ENCODE assay signal across 9 cellular contexts in the genomic region with DNA sequence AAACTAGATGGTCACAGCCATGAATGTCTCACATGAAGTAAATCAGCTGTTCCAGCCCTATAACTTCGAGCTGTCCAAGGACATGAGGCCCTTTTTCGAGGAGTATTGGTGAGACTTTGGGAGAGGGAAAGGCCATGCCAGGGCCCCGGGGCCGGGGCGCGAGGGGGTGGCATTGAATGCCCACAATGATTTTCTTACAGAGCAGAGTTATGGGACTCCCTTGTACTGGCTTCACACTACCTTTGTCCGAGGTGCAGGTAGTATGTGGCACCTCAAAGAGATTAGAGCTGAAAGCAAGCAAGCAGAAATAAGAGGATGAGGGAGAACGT. TPM values are rescaled to one million over a fixed set of nuclear protein-coding genes. Genes with fewer than 3 reads are reported as not detected.
DNase-seq lines count a peak whose midpoint lies in the region; ATAC-seq and TF ChIP-seq lines count a peak whose summit lies in the region.
"Had no signal": no experiment of that assay in that cellular context is flagged by ENCODE, and none has a peak within 500 bp of the region (broad histone marks: within the 10 kb centered on the region; RNA-seq: fewer than 3 reads in every experiment).

No MANE protein-coding gene starts in this region.

- no peak overlapping the region for H3K27ac Mint-ChIP-seq in activated naive CD4-positive, alpha-beta T cell treated with anti-CD3 and anti-CD28 coated beads for 36 hours
- peak overlapping the region; percentile 49 for H3K27ac Mint-ChIP-seq in activated naive CD8-positive, alpha-beta T cell treated with anti-CD3 and anti-CD28 coated beads, Interleukin-2, amount 10 ng/mL, durations not matched to agents 7 days and 5 days
- H3K27ac Mint-ChIP-seq in osteocyte (ENCODE audit: unreplicated experiment), result no peak overlapping the region

- H3K4me3 Mint-ChIP-seq in activated naive CD4-positive, alpha-beta T cell treated with anti-CD3 and anti-CD28 coated beads for 36 hours, result peak overlapping the region; percentile 48
- peak overlapping the region; percentile 66 for H3K4me3 Mint-ChIP-seq in activated naive CD8-positive, alpha-beta T cell treated with anti-CD3 and anti-CD28 coated beads, Interleukin-2, amount 10 ng/mL, durations not matched to agents 7 days and 5 days
- H3K4me3 Mint-ChIP-seq in osteocyte (ENCODE audit: unreplicated experiment), result no peak overlapping the region

- H3K4me1 Mint-ChIP-seq in activated naive CD4-positive, alpha-beta T cell treated with anti-CD3 and anti-CD28 coated beads for 36 hours (ENCODE audit: low read depth), result peaks cover 11% of the 10 kb centered on the region
- H3K4me1 Mint-ChIP-seq in activated naive CD8-positive, alpha-beta T cell treated with anti-CD3 and anti-CD28 coated beads, Interleukin-2, amount 10 ng/mL, durations not matched to agents 7 days and 5 days, result peaks cover 17% of the 10 kb centered on the region
- peaks cover 25% of the 10 kb centered on the region for H3K4me1 Mint-ChIP-seq in osteocyte (ENCODE audit: unreplicated experiment)

- H3K27me3 ChIP-seq in lower lobe of right lung (ENCODE audit: low read depth) (peaks cover 15% of the 10 kb centered on the region), tibial artery (peaks cover 0 to 38% of the 10 kb centered on the region in 2 donors)

- H3K36me3 ChIP-seq in lower lobe of right lung, result no peaks in the 10 kb centered on the region
- no peaks in the 10 kb centered on the region for H3K36me3 ChIP-seq in tibial artery

- no peak for DNase-seq in activated naive CD4-positive, alpha-beta T cell treated with anti-CD3 and anti-CD28 coated beads for 36 hours
- DNase-seq in activated naive CD4-positive, alpha-beta T cell treated with anti-CD3 and anti-CD28 coated beads, Interleukin-2, amount 50 U/mL, for 16 hours, result no peak
- DNase-seq in activated naive CD8-positive, alpha-beta T cell treated with anti-CD3 and anti-CD28 coated beads, Interleukin-2, amount 10 ng/mL, durations not matched to agents 7 days and 5 days, result no peak
- no peak for DNase-seq in lower lobe of right lung
- DNase-seq in tibial artery, result no peak
- DNase-seq in osteocyte (ENCODE audit: extremely low spot score, unreplicated experiment), result no peak
- DNase-seq in GM10248 (ENCODE audit: extremely low spot score), result no peak
- DNase-seq in DMS53 (lab: John Stamatoyannopoulos, UW), result no peak

- no peaks in the 10 kb centered on the region for H3K9me3 Mint-ChIP-seq in activated naive CD4-positive, alpha-beta T cell treated with anti-CD3 and anti-CD28 coated beads for 36 hours
- no peaks in the 10 kb centered on the region for H3K9me3 Mint-ChIP-seq in activated naive CD8-positive, alpha-beta T cell treated with anti-CD3 and anti-CD28 coated beads, Interleukin-2, amount 10 ng/mL, durations not matched to agents 7 days and 5 days
- no peaks in the 10 kb centered on the region for H3K9me3 Mint-ChIP-seq in osteocyte (ENCODE audit: unreplicated experiment)

- intact Hi-C loops in activated naive CD4-positive, alpha-beta T cell treated with anti-CD3 and anti-CD28 coated beads for 36 hours (cut with micrococcal nuclease), result no loop called here
- intact Hi-C loops in lower lobe of right lung (cut with DNase I), result loop anchor here (5.0 kb wide), 1 partner anchor 126 kb away; no protein-coding TSS in a partner anchor
- intact Hi-C loops in tibial artery (cut with DNase I; ENCODE audit: low total_unique reads), result loop anchor here (5.0 kb wide), 1 partner anchor 54 kb away; no protein-coding TSS in a partner anchor

- H3K4me1 ChIP-seq in lower lobe of right lung (peaks cover 44% of the 10 kb centered on the region), tibial artery (peaks cover 0 to 32% (median 32%) of the 10 kb centered on the region in 4 donors)

- peak overlapping the region; percentile 67 for H3K27ac ChIP-seq in lower lobe of right lung
- no peak overlapping the region for H3K27ac ChIP-seq in tibial artery

- H3K36me3 Mint-ChIP-seq in activated naive CD4-positive, alpha-beta T cell treated with anti-CD3 and anti-CD28 coated beads for 36 hours (ENCODE audit: low read depth), result no peaks in the 10 kb centered on the region
- H3K36me3 Mint-ChIP-seq in activated naive CD8-positive, alpha-beta T cell treated with anti-CD3 and anti-CD28 coated beads, Interleukin-2, amount 10 ng/mL, durations not matched to agents 7 days and 5 days, result no peaks in the 10 kb centered on the region
- no peaks in the 10 kb centered on the region for H3K36me3 Mint-ChIP-seq in osteocyte (ENCODE audit: unreplicated experiment)

- POLR2A ChIA-PET in activated naive CD8-positive, alpha-beta T cell treated with anti-CD3 and anti-CD28 coated beads, Interleukin-2, amount 10 ng/mL, durations not matched to agents 7 days and 5 days (lab: Charles Lee), result interaction anchor here (1.0 to 1.5 kb wide), 4 partner anchors 57 to 253 kb away, joined by 3 to 5 read pairs (median 4); no protein-coding TSS in a partner anchor
- POLR2A ChIA-PET in GM10248 (lab: Yijun Ruan, JAX), result interaction anchor here (0.5 kb wide), 1 partner anchor 128 kb away, joined by 3 read pairs; no protein-coding TSS in a partner anchor

- TF ChIP-seq CTCF in lower lobe of right lung (IDR thresholded peaks at IDR 0.05) (no peak), tibial artery (IDR thresholded peaks at IDR 0.05) (no peak), osteocyte (IDR thresholded peaks at IDR 0.05) (no peak), GM10248 (IDR thresholded peaks at IDR 0.05; ENCODE audit: control extremely low read depth, extremely low read depth, low read depth, missing control alignments) (no peak)

- ATAC-seq in activated naive CD8-positive, alpha-beta T cell treated with anti-CD3 and anti-CD28 coated beads, Interleukin-2, amount 10 ng/mL, durations not matched to agents 7 days and 5 days (ENCODE audit: low read depth), result no peak
- ATAC-seq in lower lobe of right lung, result no peak

- H3K9me3 ChIP-seq in lower lobe of right lung (no peaks in the 10 kb centered on the region), tibial artery (no peaks in the 10 kb centered on the region)

- H3K27me3 Mint-ChIP-seq in activated naive CD4-positive, alpha-beta T cell treated with anti-CD3 and anti-CD28 coated beads for 36 hours (ENCODE audit: low read depth), result peaks cover 35% of the 10 kb centered on the region
- H3K27me3 Mint-ChIP-seq in activated naive CD8-positive, alpha-beta T cell treated with anti-CD3 and anti-CD28 coated beads, Interleukin-2, amount 10 ng/mL, durations not matched to agents 7 days and 5 days, result peaks cover 52% of the 10 kb centered on the region
- peaks cover 43% of the 10 kb centered on the region for H3K27me3 Mint-ChIP-seq in osteocyte (ENCODE audit: unreplicated experiment)

- CTCF ChIA-PET in activated naive CD4-positive, alpha-beta T cell treated with anti-CD3 and anti-CD28 coated beads for 36 hours (lab: Charles Lee), result interaction anchor here (0.8 to 16.9 kb wide), 14 partner anchors 8 to 692 kb away, joined by 3 to 685 read pairs (median 4); partner anchors contain the start of genes CNNM2 and FBXL15
- CTCF ChIA-PET in GM10248 (lab: Yijun Ruan, JAX), result interaction anchor here (1.0 to 19.9 kb wide), 16 partner anchors 9 to 357 kb away, joined by 3 to 566 read pairs (median 4); partner anchors contain the start of genes NFKB2 and PITX3

- H3K4me3 ChIP-seq in lower lobe of right lung (peak overlapping the region; percentile 48), tibial artery (peak overlapping the region; percentile 24 to 36)

RNA-seq across cellular contexts. Expression of gene ELOVL3, which starts 0.4 kb away (rescaled TPM):
- total RNA-seq in activated naive CD4-positive, alpha-beta T cell treated with anti-CD3 and anti-CD28 coated beads for 36 hours, result not detected
- under 1 TPM in 1 of 2 experiments, not detected in 1; 0.22 TPM for total RNA-seq in activated naive CD8-positive, alpha-beta T cell treated with anti-CD3 and anti-CD28 coated beads, Interleukin-2, amount 10 ng/mL, durations not matched to agents 7 days and 5 days
- total RNA-seq in lower lobe of right lung, result 0.92 TPM
- total RNA-seq in osteocyte, result not detected in 2 replicates
- total RNA-seq: bronchial epithelial cell had no signal

RNA-seq across cellular contexts. Expression of gene PITX3, which starts 14.8 kb away (rescaled TPM):
- total RNA-seq in activated naive CD4-positive, alpha-beta T cell treated with anti-CD3 and anti-CD28 coated beads for 36 hours, result under 1 TPM in 1 of 2 experiments, not detected in 1; 0.14 TPM
- not detected for total RNA-seq in activated naive CD8-positive, alpha-beta T cell treated with anti-CD3 and anti-CD28 coated beads, Interleukin-2, amount 10 ng/mL, durations not matched to agents 7 days and 5 days
- not detected for total RNA-seq in lower lobe of right lung
- 0.31 TPM in 1 of 2 replicates, not detected in the other for total RNA-seq in osteocyte
- total RNA-seq: bronchial epithelial cell had no signal

RNA-seq across cellular contexts. Expression of gene GBF1, which starts 18.8 kb away (rescaled TPM):
- 10 to 100 TPM; 32.1 to 34.5 TPM for total RNA-seq in activated naive CD4-positive, alpha-beta T cell treated with anti-CD3 and anti-CD28 coated beads for 36 hours
- total RNA-seq in activated naive CD8-positive, alpha-beta T cell treated with anti-CD3 and anti-CD28 coated beads, Interleukin-2, amount 10 ng/mL, durations not matched to agents 7 days and 5 days, result 10 to 100 TPM; 40.1 to 40.6 TPM
- total RNA-seq in lower lobe of right lung (40.3 TPM), osteocyte (58.7 and 59.9 TPM in 2 replicates)
